Comparison of ENCODE assay signal across 19 cellular contexts in the genomic region with DNA sequence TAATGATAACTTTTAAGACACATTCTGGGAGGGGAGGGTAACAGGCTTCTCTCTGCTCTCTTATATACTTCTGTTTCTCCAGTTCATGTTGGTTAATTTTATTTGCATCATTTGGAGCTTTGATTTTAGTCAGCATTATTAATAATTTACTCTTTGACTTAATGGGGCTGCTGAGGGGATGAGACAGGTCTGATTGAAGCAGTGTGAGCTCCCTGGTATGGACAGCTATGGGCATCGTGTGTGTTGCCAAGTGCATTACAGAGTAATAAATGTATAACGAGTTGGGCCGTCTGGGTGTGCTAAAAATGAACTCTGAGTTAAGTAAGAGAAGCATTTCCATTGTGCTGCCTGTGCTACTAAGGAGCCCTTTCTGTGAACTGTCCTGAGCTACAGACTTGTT. TPM values are rescaled to one million over a fixed set of nuclear protein-coding genes. Genes with fewer than 3 reads are reported as not detected.
DNase-seq lines count a peak whose midpoint lies in the region; ATAC-seq and TF ChIP-seq lines count a peak whose summit lies in the region.
"Had no signal": no experiment of that assay in that cellular context is flagged by ENCODE, and none has a peak within 500 bp of the region (broad histone marks: within the 10 kb centered on the region; RNA-seq: fewer than 3 reads in every experiment).

No MANE protein-coding gene starts in this region.

- H3K4me1 Mint-ChIP-seq in activated T-cell treated with anti-CD3 and anti-CD28 coated beads, Interleukin-2, amount 50 U/mL, for 72 hours (ENCODE audit: low read depth), result peaks cover 77% of the 10 kb centered on the region
- H3K4me1 Mint-ChIP-seq in activated T-cell treated with anti-CD3 and anti-CD28 coated beads, Interleukin-2, amount 50 U/mL, for 4 hours (ENCODE audit: low read depth), result peaks cover 75% of the 10 kb centered on the region
- H3K4me1 Mint-ChIP-seq in nephron (no peaks in the 10 kb centered on the region), WTC11 (no peaks in the 10 kb centered on the region)

- POLR2A ChIA-PET in WTC11 (lab: Charles Lee), result no interaction called here

- no peaks in the 10 kb centered on the region for H3K27me3 Mint-ChIP-seq in activated T-cell treated with anti-CD3 and anti-CD28 coated beads, Interleukin-2, amount 50 U/mL, for 72 hours (ENCODE audit: low read depth)
- no peaks in the 10 kb centered on the region for H3K27me3 Mint-ChIP-seq in activated T-cell treated with anti-CD3 and anti-CD28 coated beads, Interleukin-2, amount 50 U/mL, for 4 hours (ENCODE audit: low read depth)
- peaks cover 7% of the 10 kb centered on the region for H3K27me3 Mint-ChIP-seq in nephron (ENCODE audit: low read depth)
- H3K27me3 Mint-ChIP-seq in WTC11 (ENCODE audit: low read depth), result no peaks in the 10 kb centered on the region; the same call in 1 of the 2 replicates
- H3K27me3 Mint-ChIP-seq: naive B cell had no signal

- TF ChIP-seq CTCF in nephron (IDR thresholded peaks at IDR 0.05; ENCODE audit: unreplicated experiment in 3 of 3) (no peak), WTC11 (IDR thresholded peaks at IDR 0.05) (no peak)

- peaks cover 2 to 3% of the 10 kb centered on the region in 2 donors for H3K9me3 Mint-ChIP-seq in activated T-cell treated with anti-CD3 and anti-CD28 coated beads, Interleukin-2, amount 50 U/mL, for 72 hours
- no peaks in the 10 kb centered on the region for H3K9me3 Mint-ChIP-seq in activated T-cell treated with anti-CD3 and anti-CD28 coated beads, Interleukin-2, amount 50 U/mL, for 4 hours
- no peaks in the 10 kb centered on the region for H3K9me3 Mint-ChIP-seq in nephron
- H3K9me3 Mint-ChIP-seq in WTC11, result peaks cover 5% of the 10 kb centered on the region
- H3K9me3 Mint-ChIP-seq: immature natural killer cell had no signal

- no peak for ATAC-seq in activated T-cell treated with anti-CD3 and anti-CD28 coated beads, Interleukin-2, amount 50 U/mL, for 72 hours (replicated peaks in 1 of 2)
- no peak for ATAC-seq in activated T-cell treated with anti-CD3 and anti-CD28 coated beads, Interleukin-2, amount 50 U/mL, for 4 hours
- peak; percentile 39 for ATAC-seq in GM21423 (IDR thresholded peaks at IDR 0.05; ENCODE audit: unreplicated experiment)
- ATAC-seq in HG03432 (IDR thresholded peaks at IDR 0.05; ENCODE audit: unreplicated experiment), result peak; percentile 38
- ATAC-seq in WTC11, result no peak
- no peak for ATAC-seq in GM21576 (IDR thresholded peaks at IDR 0.05; ENCODE audit: unreplicated experiment)
- ATAC-seq in GM21360 (IDR thresholded peaks at IDR 0.05; ENCODE audit: unreplicated experiment), result no peak
- ATAC-seq: A549, HCT116 had no signal

- DNase-seq in activated T-cell treated with anti-CD3 and anti-CD28 coated beads, Interleukin-2, amount 50 U/mL, for 72 hours, result no peak
- DNase-seq in activated T-cell treated with anti-CD3 and anti-CD28 coated beads, Interleukin-2, amount 50 U/mL, for 4 hours, result no peak
- DNase-seq in WTC11 (ENCODE audit: low spot score), result no peak
- DNase-seq: activated naive CD4-positive, alpha-beta T cell; colonic mucosa; erythroblast; immature natural killer cell; naive B cell; NCI-H2081; NCI-H524 treated with DMSO at 0.1 percent for 48 hours; stimulated activated CD4-positive, alpha-beta T cell treated with anti-CD3 and anti-CD28 coated beads, Interleukin-12 subunit alpha, Interleukin-12 subunit beta, amount 100 ng/mL, for 4 hours had no signal

- H3K36me3 Mint-ChIP-seq in activated T-cell treated with anti-CD3 and anti-CD28 coated beads, Interleukin-2, amount 50 U/mL, for 72 hours (ENCODE audit: insufficient read depth in 2 of 2), result peaks cover 0 to 2% of the 10 kb centered on the region in 2 donors
- H3K36me3 Mint-ChIP-seq in activated T-cell treated with anti-CD3 and anti-CD28 coated beads, Interleukin-2, amount 50 U/mL, for 4 hours (ENCODE audit: insufficient read depth), result no peaks in the 10 kb centered on the region
- H3K36me3 Mint-ChIP-seq in nephron (ENCODE audit: low read depth) (no peaks in the 10 kb centered on the region), WTC11 (no peaks in the 10 kb centered on the region)

- CTCF ChIA-PET in WTC11 (lab: Charles Lee), result no interaction called here

- peak overlapping the region; percentile 51 for H3K27ac Mint-ChIP-seq in activated T-cell treated with anti-CD3 and anti-CD28 coated beads, Interleukin-2, amount 50 U/mL, for 72 hours
- H3K27ac Mint-ChIP-seq in nephron (peak overlapping the region in 2 of 3 experiments; percentile 48 to 64), WTC11 (no peak overlapping the region)

- no peak overlapping the region for H3K4me3 Mint-ChIP-seq in activated T-cell treated with anti-CD3 and anti-CD28 coated beads, Interleukin-2, amount 50 U/mL, for 72 hours
- no peak overlapping the region for H3K4me3 Mint-ChIP-seq in activated T-cell treated with anti-CD3 and anti-CD28 coated beads, Interleukin-2, amount 50 U/mL, for 4 hours
- H3K4me3 Mint-ChIP-seq in nephron (no peak overlapping the region), WTC11 (no peak overlapping the region)

TF ChIP-seq in WTC11, 78 proteins besides CTCF, POLR2A, EP300 and RAD21:
- TF ChIP-seq ZNF671 (CRISPR knock-in tag; IDR thresholded peaks at IDR 0.05) (no peak), RORB (CRISPR knock-in tag; IDR thresholded peaks at IDR 0.05) (no peak), TCF7 (CRISPR knock-in tag; IDR thresholded peaks at IDR 0.05; ENCODE audit: low read depth) (no peak), NR3C1 (CRISPR knock-in tag; conservative IDR thresholded peaks at IDR 0.05; ENCODE audit: low read depth) (no peak)
- TF ChIP-seq, protein P1, sequence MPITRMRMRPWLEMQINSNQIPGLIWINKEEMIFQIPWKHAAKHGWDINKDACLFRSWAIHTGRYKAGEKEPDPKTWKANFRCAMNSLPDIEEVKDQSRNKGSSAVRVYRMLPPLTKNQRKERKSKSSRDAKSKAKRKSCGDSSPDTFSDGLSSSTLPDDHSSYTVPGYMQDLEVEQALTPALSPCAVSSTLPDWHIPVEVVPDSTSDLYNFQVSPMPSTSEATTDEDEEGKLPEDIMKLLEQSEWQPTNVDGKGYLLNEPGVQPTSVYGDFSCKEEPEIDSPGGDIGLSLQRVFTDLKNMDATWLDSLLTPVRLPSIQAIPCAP (CRISPR knock-in tag; IDR thresholded peaks at IDR 0.05), result no peak
- TF ChIP-seq, protein P2, sequence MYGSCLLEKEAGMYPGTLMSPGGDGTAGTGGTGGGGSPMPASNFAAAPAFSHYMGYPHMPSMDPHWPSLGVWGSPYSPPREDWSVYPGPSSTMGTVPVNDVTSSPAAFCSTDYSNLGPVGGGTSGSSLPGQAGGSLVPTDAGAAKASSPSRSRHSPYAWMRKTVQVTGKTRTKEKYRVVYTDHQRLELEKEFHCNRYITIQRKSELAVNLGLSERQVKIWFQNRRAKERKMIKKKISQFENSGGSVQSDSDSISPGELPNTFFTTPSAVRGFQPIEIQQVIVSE (CRISPR knock-in tag; IDR thresholded peaks at IDR 0.05; ENCODE audit: borderline replicate concordance), result no peak
- TF ChIP-seq, protein P3, sequence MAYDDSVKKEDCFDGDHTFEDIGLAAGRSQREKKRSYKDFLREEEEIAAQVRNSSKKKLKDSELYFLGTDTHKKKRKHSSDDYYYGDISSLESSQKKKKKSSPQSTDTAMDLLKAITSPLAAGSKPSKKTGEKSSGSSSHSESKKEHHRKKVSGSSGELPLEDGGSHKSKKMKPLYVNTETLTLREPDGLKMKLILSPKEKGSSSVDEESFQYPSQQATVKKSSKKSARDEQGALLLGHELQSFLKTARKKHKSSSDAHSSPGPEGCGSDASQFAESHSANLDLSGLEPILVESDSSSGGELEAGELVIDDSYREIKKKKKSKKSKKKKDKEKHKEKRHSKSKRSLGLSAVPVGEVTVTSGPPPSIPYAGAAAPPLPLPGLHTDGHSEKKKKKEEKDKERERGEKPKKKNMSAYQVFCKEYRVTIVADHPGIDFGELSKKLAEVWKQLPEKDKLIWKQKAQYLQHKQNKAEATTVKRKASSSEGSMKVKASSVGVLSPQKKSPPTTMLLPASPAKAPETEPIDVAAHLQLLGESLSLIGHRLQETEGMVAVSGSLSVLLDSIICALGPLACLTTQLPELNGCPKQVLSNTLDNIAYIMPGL (CRISPR knock-in tag; IDR thresholded peaks at IDR 0.05), result no peak
- TF ChIP-seq, protein P4, sequence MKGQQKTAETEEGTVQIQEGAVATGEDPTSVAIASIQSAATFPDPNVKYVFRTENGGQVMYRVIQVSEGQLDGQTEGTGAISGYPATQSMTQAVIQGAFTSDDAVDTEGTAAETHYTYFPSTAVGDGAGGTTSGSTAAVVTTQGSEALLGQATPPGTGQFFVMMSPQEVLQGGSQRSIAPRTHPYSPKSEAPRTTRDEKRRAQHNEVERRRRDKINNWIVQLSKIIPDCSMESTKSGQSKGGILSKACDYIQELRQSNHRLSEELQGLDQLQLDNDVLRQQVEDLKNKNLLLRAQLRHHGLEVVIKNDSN (CRISPR knock-in tag; IDR thresholded peaks at IDR 0.05), result no peak
- TF ChIP-seq, protein P5, sequence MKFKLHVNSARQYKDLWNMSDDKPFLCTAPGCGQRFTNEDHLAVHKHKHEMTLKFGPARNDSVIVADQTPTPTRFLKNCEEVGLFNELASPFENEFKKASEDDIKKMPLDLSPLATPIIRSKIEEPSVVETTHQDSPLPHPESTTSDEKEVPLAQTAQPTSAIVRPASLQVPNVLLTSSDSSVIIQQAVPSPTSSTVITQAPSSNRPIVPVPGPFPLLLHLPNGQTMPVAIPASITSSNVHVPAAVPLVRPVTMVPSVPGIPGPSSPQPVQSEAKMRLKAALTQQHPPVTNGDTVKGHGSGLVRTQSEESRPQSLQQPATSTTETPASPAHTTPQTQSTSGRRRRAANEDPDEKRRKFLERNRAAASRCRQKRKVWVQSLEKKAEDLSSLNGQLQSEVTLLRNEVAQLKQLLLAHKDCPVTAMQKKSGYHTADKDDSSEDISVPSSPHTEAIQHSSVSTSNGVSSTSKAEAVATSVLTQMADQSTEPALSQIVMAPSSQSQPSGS (CRISPR knock-in tag; IDR thresholded peaks at IDR 0.05; ENCODE audit: borderline replicate concordance, low read depth), result no peak
- TF ChIP-seq, protein P6, sequence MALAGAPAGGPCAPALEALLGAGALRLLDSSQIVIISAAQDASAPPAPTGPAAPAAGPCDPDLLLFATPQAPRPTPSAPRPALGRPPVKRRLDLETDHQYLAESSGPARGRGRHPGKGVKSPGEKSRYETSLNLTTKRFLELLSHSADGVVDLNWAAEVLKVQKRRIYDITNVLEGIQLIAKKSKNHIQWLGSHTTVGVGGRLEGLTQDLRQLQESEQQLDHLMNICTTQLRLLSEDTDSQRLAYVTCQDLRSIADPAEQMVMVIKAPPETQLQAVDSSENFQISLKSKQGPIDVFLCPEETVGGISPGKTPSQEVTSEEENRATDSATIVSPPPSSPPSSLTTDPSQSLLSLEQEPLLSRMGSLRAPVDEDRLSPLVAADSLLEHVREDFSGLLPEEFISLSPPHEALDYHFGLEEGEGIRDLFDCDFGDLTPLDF (CRISPR knock-in tag; IDR thresholded peaks at IDR 0.05), result no peak
TF ChIP-seq in WTC11: peak in this region for 0.

RNA-seq across cellular contexts. Expression of a gene that starts 31.7 kb away (rescaled TPM):
- 100 to 1,000 TPM; 427 to 504 TPM for total RNA-seq in activated T-cell treated with anti-CD3 and anti-CD28 coated beads, Interleukin-2, amount 50 U/mL, for 72 hours
- total RNA-seq in activated T-cell treated with anti-CD3 and anti-CD28 coated beads, Interleukin-2, amount 50 U/mL, for 4 hours, result 100 to 1,000 TPM; 168 to 229 (median 228) TPM
- 1.9 to 2.4 TPM (median 2.3 TPM) in 3 replicates for total RNA-seq in WTC11 (2021)
- total RNA-seq: M059J had no signal

Comparison
In these comparisons a context has a peak if more than half of its experiments do, and no peak if none do; other contexts are left out.
1. ATAC-seq: peak in GM21423 (single experiment) and HG03432 (single experiment); none in activated T-cell treated with anti-CD3 and anti-CD28 coated beads, Interleukin-2, amount 50 U/mL, for 72 hours (0 of 2), activated T-cell treated with anti-CD3 and anti-CD28 coated beads, Interleukin-2, amount 50 U/mL, for 4 hours (0 of 2), WTC11 (single experiment), GM21576 (single experiment) and GM21360 (single experiment).
2. RNA of a gene that starts 31.7 kb away (total RNA-seq): 427 to 504 TPM in activated T-cell treated with anti-CD3 and anti-CD28 coated beads, Interleukin-2, amount 50 U/mL, for 72 hours and 168 to 229 TPM in activated T-cell treated with anti-CD3 and anti-CD28 coated beads, Interleukin-2, amount 50 U/mL, for 4 hours; 1.9 to 2.4 TPM in WTC11; every median in the first group is over 10 times any median in the second.